Comparison of ENCODE assay signal across 6 cellular contexts in the genomic region with DNA sequence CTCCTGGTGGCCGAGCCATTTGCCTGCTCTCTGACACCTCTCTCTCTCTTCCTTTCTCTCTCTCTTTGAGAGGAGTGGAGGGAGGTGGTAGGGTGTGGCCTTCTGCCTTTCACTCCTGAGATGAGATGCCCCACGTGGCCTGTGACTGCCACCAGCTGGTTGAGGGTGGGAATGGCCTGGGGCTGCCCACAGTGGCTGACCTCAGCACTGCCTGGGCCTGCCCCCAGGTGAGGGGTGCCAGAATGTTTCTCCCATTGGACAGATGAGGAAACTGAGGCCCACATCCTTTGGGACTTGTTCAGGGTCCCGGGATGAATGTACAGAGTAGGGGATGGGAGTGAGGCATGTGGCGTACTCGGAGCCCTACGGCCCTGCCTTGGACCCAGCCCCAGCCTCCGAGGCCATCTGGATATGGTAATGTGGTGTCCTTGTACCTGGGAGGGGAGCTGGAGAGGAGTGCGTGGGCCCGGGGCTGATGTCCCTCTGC. TPM values are rescaled to one million over a fixed set of nuclear protein-coding genes. Genes with fewer than 3 reads are reported as not detected.
DNase-seq lines count a peak whose midpoint lies in the region; ATAC-seq and TF ChIP-seq lines count a peak whose summit lies in the region.

No MANE protein-coding gene starts in this region.

- no peak for TF ChIP-seq EP300 in tibial nerve (IDR thresholded peaks at IDR 0.05)

- 0 out of 2 replicates have a peak, but pooled peaks cover 8% of the 10 kb centered on the region for H4K20me1 ChIP-seq in BLaER1

- no peaks in the 10 kb centered on the region for H3K27me3 ChIP-seq in BLaER1
- H3K27me3 ChIP-seq in heart left ventricle: no peaks in the 10 kb centered on the region
- H3K27me3 ChIP-seq in tibial nerve: no peaks in the 10 kb centered on the region

- H3K4me3 ChIP-seq in BLaER1: no peak overlapping the region
- H3K4me3 ChIP-seq in heart left ventricle: no peak overlapping the region
- H3K4me3 ChIP-seq in tibial nerve: no peak overlapping the region

- H3K4me1 ChIP-seq in BLaER1 (peaks cover 57% of the 10 kb centered on the region), heart left ventricle (peaks cover 0 to 15% (median 5%) of the 10 kb centered on the region in 12 donors), tibial nerve (peaks cover 0 to 5% (median 0%) of the 10 kb centered on the region in 4 donors)

- TF ChIP-seq CTCF in heart left ventricle (IDR thresholded peaks at IDR 0.05) (peak; percentile 23 to 68 (median 40)), tibial nerve (IDR thresholded peaks at IDR 0.05) (peak in 4 of 5 experiments; percentile 32 to 76 (median 52))

- DNase-seq in heart left ventricle (peak in 3 of 5 donors; percentile 61 to 77 (median 61)), tibial nerve (ENCODE audit: low spot score in 2 of 2) (no peak), DMS114 treated with DMSO at 0.1 percent for 48 hours (lab: John Stamatoyannopoulos, UW; ENCODE audit: unreplicated experiment) (no peak)

- H3K4me2 ChIP-seq in BLaER1: peak overlapping the region; percentile 28

- TF ChIP-seq POLR2A in heart left ventricle (IDR thresholded peaks at IDR 0.05): no peak
- TF ChIP-seq POLR2A in tibial nerve (IDR thresholded peaks at IDR 0.05): no peak

- 69 to 85% (median 85%) methylated on average over 5 to 9 of the region's 9 CpGs for WGBS in heart left ventricle, 4 donors
- WGBS in tibial nerve, 2 donors: 72 to 79% methylated on average over 4 to 9 of the region's 9 CpGs

- H3K36me3 ChIP-seq in BLaER1: peaks cover 43% of the 10 kb centered on the region; the same call in 1 of the 2 replicates
- peaks cover 0 to 58% (median 29%) of the 10 kb centered on the region in 9 donors for H3K36me3 ChIP-seq in heart left ventricle
- peaks cover 0 to 72% (median 8%) of the 10 kb centered on the region in 3 donors for H3K36me3 ChIP-seq in tibial nerve

- intact Hi-C loops in heart left ventricle (cut with DNase I): no loop called here

- no peak overlapping the region for H3K9ac ChIP-seq in BLaER1

- H3K27ac ChIP-seq in BLaER1 (peak overlapping the region; percentile 44; the same call in 1 of the 2 replicates), heart left ventricle (no peak overlapping the region), tibial nerve (no peak overlapping the region)

- ATAC-seq in HG02759 (IDR thresholded peaks at IDR 0.05; ENCODE audit: unreplicated experiment): peak; percentile 64
- peak; percentile 72 to 87 for ATAC-seq in activated CD4-positive, CD25-positive, alpha-beta regulatory T cell treated with anti-CD3 and anti-CD28 coated beads, Interleukin-2, amount 50 U/mL, for 24 hours
- peak; percentile 14 to 66 (median 57) for ATAC-seq in heart left ventricle

- H3K9me3 ChIP-seq in BLaER1: no peaks in the 10 kb centered on the region
- H3K9me3 ChIP-seq in heart left ventricle: no peaks in the 10 kb centered on the region
- no peaks in the 10 kb centered on the region for H3K9me3 ChIP-seq in tibial nerve

RNA-seq across cellular contexts. Expression of gene C1orf167, which starts 12.7 kb away (rescaled TPM):
- total RNA-seq in heart left ventricle: 1 to 10 TPM; 1.5 to 7.6 (median 3.1) TPM
- 1 to 10 TPM; 4.1 to 4.9 TPM for polyA plus RNA-seq in heart left ventricle
- total RNA-seq in tibial nerve: 10 to 100 TPM in 1 of 4 donors, 1 to 10 TPM in 2, not detected in 1; 4.4 to 13.8 (median 5.1) TPM

RNA-seq across cellular contexts. Expression of gene AGTRAP, which starts 13.3 kb away (rescaled TPM):
- total RNA-seq in heart left ventricle (10 to 100 TPM; 11.8 to 36.7 (median 24.5) TPM), tibial nerve (100 to 1,000 TPM in 1 of 4 donors, 10 to 100 TPM in 3; 35.6 to 118 (median 76.0) TPM)
- 100 to 1,000 TPM in 1 of 2 donors, 10 to 100 TPM in 1; 18.2 to 134 TPM for polyA plus RNA-seq in heart left ventricle

RNA-seq across cellular contexts. Expression of gene MTHFR, which starts 56.5 kb away (rescaled TPM):
- total RNA-seq in heart left ventricle: 10 to 100 TPM; 26.9 to 61.2 (median 38.1) TPM
- polyA plus RNA-seq in heart left ventricle: 10 to 100 TPM; 21.9 to 45.9 TPM
- 10 to 100 TPM; 61.2 to 93.9 (median 69.9) TPM for total RNA-seq in tibial nerve

RNA-seq across cellular contexts. Expression of gene CLCN6, which starts 56.7 kb away (rescaled TPM):
- total RNA-seq in heart left ventricle: 10 to 100 TPM; 11.6 to 21.5 (median 17.2) TPM
- polyA plus RNA-seq in heart left ventricle: 10 to 100 TPM; 10.2 to 17.2 TPM
- 10 to 100 TPM; 24.3 to 30.3 (median 25.6) TPM for total RNA-seq in tibial nerve

RNA-seq across cellular contexts. Expression of gene DRAXIN, which starts 57.7 kb away (rescaled TPM):
- under 1 TPM in 5 of 9 donors, not detected in 4; 0.09 to 0.29 (median 0.12) TPM for total RNA-seq in heart left ventricle
- polyA plus RNA-seq in heart left ventricle: under 1 TPM; 0.03 to 0.04 TPM
- total RNA-seq in tibial nerve: 1 to 10 TPM in 1 of 4 donors, under 1 TPM in 2, not detected in 1; under 0.01 to 1.2 (median 0.20) TPM

Comparison
In these comparisons a context has a peak if more than half of its experiments do, and no peak if none do; other contexts are left out.
1. DNase-seq: peak in heart left ventricle (3 of 5); none in tibial nerve (0 of 2) and DMS114 treated with DMSO at 0.1 percent for 48 hours (single experiment).
2. Peak in every context shown above with its lines, with median percentiles within 50 percentile points of each other: ATAC-seq.